8 cellular contexts compared by ENCODE assay signal in the genomic region with DNA sequence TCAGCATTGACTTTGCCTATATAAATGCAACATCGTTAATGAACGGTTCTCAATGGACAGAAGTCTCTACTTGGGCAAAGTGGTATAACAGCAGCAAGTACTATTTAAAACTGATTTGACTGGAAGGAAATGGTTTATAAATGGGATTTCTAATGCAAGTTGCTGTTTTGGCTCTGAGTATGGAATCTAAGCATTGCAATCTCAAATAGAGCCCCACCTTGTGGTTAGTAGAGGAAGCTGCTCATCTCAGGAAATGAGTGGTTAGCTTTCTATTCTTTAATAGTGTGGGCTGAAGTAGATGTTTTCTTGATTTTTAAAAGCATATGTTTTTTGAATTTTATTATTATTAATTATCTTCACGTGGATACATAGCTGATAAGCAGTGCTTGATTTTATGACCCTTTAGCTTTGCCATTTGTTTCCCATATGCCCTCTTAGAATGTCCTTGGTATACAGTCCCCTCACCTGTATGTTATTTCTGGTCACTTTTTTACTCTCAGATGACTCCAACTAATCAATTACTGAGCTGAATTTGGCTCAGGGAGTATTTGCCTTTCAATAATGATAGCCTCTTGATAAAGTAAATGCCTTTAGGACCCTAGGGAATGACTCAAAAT.
DNase-seq lines count a peak whose midpoint lies in the region; ATAC-seq lines count a peak whose summit lies in the region.

No MANE protein-coding gene starts in this region.

- H2AK5ac ChIP-seq in mesendoderm (ENCODE audit: low read length), result no peak overlapping the region

- no peak overlapping the region for H3K18ac ChIP-seq in mesendoderm (ENCODE audit: low read length)

- WGBS in mesendoderm (ENCODE audit: extremely low coverage, insufficient coverage, low lambda C conversion rate), result no CpG with 5 or more reads among the region's 3 CpGs

- no peak overlapping the region for H3K4ac ChIP-seq in mesendoderm (ENCODE audit: low read depth, low read length)

- DNase-seq in DMS53 (lab: John Stamatoyannopoulos, UW) (peak; percentile 35), DMS53 treated with DMSO at 0.1 percent for 48 hours (lab: John Stamatoyannopoulos, UW; ENCODE audit: unreplicated experiment) (no peak), NCI-H82 treated with DMSO at 0.1 percent for 48 hours (lab: John Stamatoyannopoulos, UW; ENCODE audit: unreplicated experiment) (peak; percentile 20), cerebellar cortex (ENCODE audit: low spot score) (peak; percentile 10), mesendoderm (peak; percentile 44), mucosa of gallbladder (ENCODE audit: low spot score) (no peak)

- no peak overlapping the region for H2BK120ac ChIP-seq in mesendoderm (ENCODE audit: low read depth, low read length)

- H4K5ac ChIP-seq in mesendoderm (ENCODE audit: low read length), result no peak overlapping the region

- H3K4me2 ChIP-seq in mesendoderm (ENCODE audit: low read length), result no peak overlapping the region

- H2BK15ac ChIP-seq in mesendoderm (replicated peaks; ENCODE audit: low read depth), result no peak overlapping the region

- ATAC-seq in GM19351 (IDR thresholded peaks at IDR 0.05; ENCODE audit: unreplicated experiment) (peak; percentile 93), HG03175 (IDR thresholded peaks at IDR 0.05; ENCODE audit: unreplicated experiment) (peak; percentile 94)

- no peak overlapping the region for H3K23ac ChIP-seq in mesendoderm (ENCODE audit: low read length)

- no peaks in the 10 kb centered on the region for H3K27me3 ChIP-seq in mesendoderm (ENCODE audit: insufficient read depth, low read length, poor library complexity)

- H4K8ac ChIP-seq in mesendoderm (ENCODE audit: low read depth, low read length), result no peak overlapping the region

- H3K79me2 ChIP-seq in mesendoderm (ENCODE audit: control insufficient read depth, insufficient read depth, low read length), result no peaks in the 10 kb centered on the region

- no peak overlapping the region for H3K56ac ChIP-seq in mesendoderm (ENCODE audit: low read length)

- no peaks in the 10 kb centered on the region for H3K4me1 ChIP-seq in mesendoderm (ENCODE audit: control insufficient read depth, low read depth, low read length)

- H3K9ac ChIP-seq in mesendoderm (ENCODE audit: low read length), result no peak overlapping the region

- no peaks in the 10 kb centered on the region for H3K79me1 ChIP-seq in mesendoderm (ENCODE audit: low read length)

- H3K27ac ChIP-seq in mesendoderm (ENCODE audit: low read depth, low read length), result no peak overlapping the region

- H3K36me3 ChIP-seq in mesendoderm (ENCODE audit: control insufficient read depth, insufficient read depth, low read length), result no peaks in the 10 kb centered on the region

- H2BK5ac ChIP-seq in mesendoderm (ENCODE audit: low read length), result no peak overlapping the region

- H3K4me3 ChIP-seq in mesendoderm (ENCODE audit: low read length), result no peak overlapping the region

Comparison
In these comparisons a context has a peak if more than half of its experiments do, and no peak if none do; other contexts are left out.
1. DNase-seq: peak in DMS53 (single experiment), NCI-H82 treated with DMSO at 0.1 percent for 48 hours (single experiment), cerebellar cortex (single experiment) and mesendoderm (single experiment); none in DMS53 treated with DMSO at 0.1 percent for 48 hours (single experiment) and mucosa of gallbladder (single experiment).